In the genomic region with DNA sequence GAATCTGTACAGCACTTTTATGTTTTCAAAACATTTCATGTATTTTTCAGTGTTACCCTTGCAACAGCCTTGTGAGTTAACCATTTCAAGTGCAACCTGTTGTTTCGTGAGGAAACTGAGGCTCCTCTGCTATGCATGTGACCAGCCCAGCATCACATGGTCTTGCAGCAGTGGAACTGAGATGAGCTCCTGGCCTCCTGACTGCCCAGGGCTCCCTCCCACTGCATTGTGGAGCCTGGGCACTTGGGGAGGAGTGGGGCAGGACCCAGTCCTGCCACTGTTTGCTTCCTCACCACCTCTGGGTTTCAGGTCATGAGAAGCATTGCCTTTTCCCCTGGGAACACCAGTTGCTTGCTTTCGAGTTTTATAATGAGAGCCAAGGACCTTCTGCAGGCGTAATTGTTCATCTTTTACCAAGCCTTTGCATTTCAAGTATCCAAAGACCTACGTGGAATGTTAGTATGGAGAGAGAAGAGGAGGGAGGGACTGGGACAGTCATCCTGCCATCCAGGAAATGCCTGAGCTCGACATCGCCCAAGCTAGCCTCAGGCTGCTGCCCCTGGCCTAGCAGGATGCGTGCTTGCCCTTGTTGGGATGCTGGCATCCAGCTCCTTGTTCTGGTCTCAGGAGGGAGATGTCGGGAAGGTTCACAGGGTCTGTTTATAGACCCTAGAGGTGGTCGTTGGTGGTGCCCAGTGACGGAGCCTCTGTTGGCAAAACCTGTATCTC, we compare ENCODE assay signal across 24 cellular contexts. TPM values are rescaled to one million over a fixed set of nuclear protein-coding genes. Genes with fewer than 3 reads are reported as not detected.
A peak's percentile ranks its signal among the peaks of the same experiment; 100 is the strongest.
DNase-seq lines count a peak whose midpoint lies in the region; ATAC-seq, FAIRE-seq and TF ChIP-seq lines count a peak whose summit lies in the region.
"Had no signal": no experiment of that assay in that cellular context is flagged by ENCODE, and none has a peak within 500 bp of the region (broad histone marks: within the 10 kb centered on the region; RNA-seq: fewer than 3 reads in every experiment).

No MANE protein-coding gene starts in this region.

- dilution Hi-C loops in keratinocyte (cut with MboI; ENCODE audit: extremely low pct_ligation_motif_present, low sequenced_read_pairs) = no loop called here

- FAIRE-seq in keratinocyte (lab: Jason Lieb, UNC) (peak; percentile 68), GM12892 (lab: Jason Lieb, UNC) (no peak)
- FAIRE-seq: frontal cortex had no signal

- H3K4me3 ChIP-seq in keratinocyte (ENCODE audit: control insufficient read depth in 2 of 3, extremely low read depth in 1 of 3, insufficient read depth in 2 of 3, low read depth in 1 of 3, low read length in 3 of 3) = no peak overlapping the region
- H3K4me3 ChIP-seq: mucosa of descending colon, neural progenitor cell, SJCRH30, uterus had no signal

- peaks cover 3 to 11% of the 10 kb centered on the region in 2 experiments for H3K36me3 ChIP-seq in keratinocyte (ENCODE audit: control insufficient read depth in 2 of 2, extremely low read depth in 1 of 2, insufficient read depth in 2 of 2, low read length in 2 of 2)
- H3K36me3 ChIP-seq: uterus had no signal

- no peaks in the 10 kb centered on the region for H4K20me1 ChIP-seq in keratinocyte (ENCODE audit: control insufficient read depth, extremely low read depth, insufficient read depth, low read length)

- no peak for TF ChIP-seq POLR2A in GM12892 (IDR thresholded peaks at IDR 0.05; ENCODE audit: low read depth, low read length)

- H3K9me1 ChIP-seq in keratinocyte (ENCODE audit: control insufficient read depth, extremely low read depth, insufficient read depth, low read length) = no peaks in the 10 kb centered on the region

- no peak for TF ChIP-seq CTCF in keratinocyte (optimal IDR thresholded peaks at IDR 0.05 in 1 of 3, IDR thresholded peaks at IDR 0.05 in 1 of 3, conservative IDR thresholded peaks at IDR 0.05 in 1 of 3; ENCODE audit: extremely low read depth in 1 of 3, insufficient read depth in 2 of 3, low read length in 3 of 3)

- DNase-seq in SHP77 (lab: John Stamatoyannopoulos, UW) = peak; percentile 60 to 71
- no peak for DNase-seq in SHP77 treated with DMSO at 0.1 percent for 48 hours (lab: John Stamatoyannopoulos, UW)
- no peak for DNase-seq in keratinocyte (ENCODE audit: low read depth, low spot score)
- DNase-seq in substantia nigra (lab: John Stamatoyannopoulos, UW) = peak in 1 of 49 donors; percentile 21
- no peak for DNase-seq in stimulated activated CD4-positive, alpha-beta T cell treated with anti-CD3 and anti-CD28 coated beads, Interleukin-2, amount 100 ng/mL, for 24 hours
- DNase-seq in GM12892 (ENCODE audit: insufficient read length) = no peak
- DNase-seq: activated effector memory CD4-positive, alpha-beta T cell treated with Interleukin-2 at 50 U/mL for 16 hours; activated naive CD8-positive, alpha-beta T cell treated with anti-CD3 and anti-CD28 coated beads, Interleukin-2, amount 50 U/mL, for 24 hours; brain microvascular endothelial cell; erythroblast; kidney glomerular epithelial cell; NCI-H146; NCI-H226; SJCRH30; stimulated activated CD4-positive, alpha-beta T cell treated with anti-CD3 and anti-CD28 coated beads, Interleukin-4, amount 100 ng/mL, for 4 hours; stimulated activated naive CD8-positive, alpha-beta T cell treated with anti-CD3 and anti-CD28 coated beads, Interleukin-15, amount 100 ng/mL, for 72 hours; T-helper 1 cell; uterus had no signal

- H3K4me1 ChIP-seq in keratinocyte (ENCODE audit: control insufficient read depth, extremely low read depth, insufficient read depth, low read length) = peaks cover 16% of the 10 kb centered on the region
- H3K4me1 ChIP-seq: neural progenitor cell, uterus had no signal

- peak overlapping the region; percentile 39 for H3K4me2 ChIP-seq in keratinocyte (ENCODE audit: control insufficient read depth, extremely low read depth, insufficient read depth, low read depth, low read length)
- H3K4me2 ChIP-seq: neural progenitor cell had no signal

- H3K9ac ChIP-seq in keratinocyte (ENCODE audit: control insufficient read depth, extremely low read depth, insufficient read depth, low read length) = no peak overlapping the region
- H3K9ac ChIP-seq: neural progenitor cell had no signal

- H3K27ac ChIP-seq in angular gyrus (ENCODE audit: low read depth, low read length) (peak overlapping the region; percentile 10), keratinocyte (ENCODE audit: control insufficient read depth, insufficient read depth, low read length) (no peak overlapping the region), substantia nigra (ENCODE audit: low read depth, low read length, poor library complexity, severe bottlenecking) (peak overlapping the region; percentile 3)
- H3K27ac ChIP-seq: brain microvascular endothelial cell, HL-60, neural progenitor cell, SJCRH30, uterus had no signal

- H3K9me3 ChIP-seq in keratinocyte (ENCODE audit: control insufficient read depth, low read depth, low read length) = no peaks in the 10 kb centered on the region
- H3K9me3 ChIP-seq: mucosa of descending colon, SJCRH30, uterus had no signal

- no peak overlapping the region for H2AFZ ChIP-seq in keratinocyte (ENCODE audit: control insufficient read depth, low read length)
- H2AFZ ChIP-seq: neural progenitor cell had no signal

- H3K27me3 ChIP-seq in keratinocyte (ENCODE audit: control insufficient read depth, extremely low read depth, insufficient read depth, low read length) = no peaks in the 10 kb centered on the region
- H3K27me3 ChIP-seq: brain microvascular endothelial cell, neural progenitor cell, SJCRH30, uterus had no signal

- no peak for ATAC-seq in HG03097 (IDR thresholded peaks at IDR 0.05; ENCODE audit: low FRiP score, unreplicated experiment)
- ATAC-seq: activated naive CD8-positive, alpha-beta T cell treated with anti-CD3 and anti-CD28 coated beads, Interleukin-2, amount 50 U/mL, for 24 hours; stimulated activated naive CD8-positive, alpha-beta T cell treated with anti-CD3 and anti-CD28 coated beads, Interleukin-15, amount 100 ng/mL, for 72 hours had no signal

- H3K79me2 ChIP-seq in keratinocyte (ENCODE audit: control insufficient read depth, insufficient read depth, low read length) = no peaks in the 10 kb centered on the region

RNA-seq across cellular contexts. Expression of a gene that starts 32.3 kb away (rescaled TPM):
- polyA plus RNA-seq in keratinocyte = not detected in 3 replicates
- not detected for polyA plus RNA-seq in keratinocyte (2011; ENCODE audit: low read depth)
- polyA plus RNA-seq in keratinocyte (2011; cell fraction: cytosol; rRNA removed) = not detected in 2 replicates
- polyA plus RNA-seq in keratinocyte (2011; cell fraction: nucleus; rRNA removed) = not detected in 2 replicates
- polyA plus RNA-seq in keratinocyte (2012; ENCODE audit: low replicate concordance) = 0.17 TPM in 1 of 2 replicates, not detected in the other
- not detected in 3 replicates for polyA minus RNA-seq in keratinocyte
- not detected for polyA minus RNA-seq in keratinocyte (2011; cell fraction: cytosol; rRNA and poly(A)+ RNA removed)
- polyA minus RNA-seq in keratinocyte (2011; cell fraction: nucleus; rRNA and poly(A)+ RNA removed) = not detected in 2 replicates
- not detected for polyA plus RNA-seq in GM12892 (2012; ENCODE audit: missing spikeins)

Comparison
In these comparisons a context has a peak if more than half of its experiments do, and no peak if none do; other contexts are left out.
1. DNase-seq: peak in SHP77 (2 of 2); none in SHP77 treated with DMSO at 0.1 percent for 48 hours (single experiment), keratinocyte (single experiment), stimulated activated CD4-positive, alpha-beta T cell treated with anti-CD3 and anti-CD28 coated beads, Interleukin-2, amount 100 ng/mL, for 24 hours (0 of 2) and GM12892 (single experiment).